9 cellular contexts compared by ENCODE assay signal in genomic region chr17:44352922-44353655, GRCh38. TPM values are rescaled to one million over a fixed set of nuclear protein-coding genes. Genes with fewer than 3 reads are reported as not detected.
DNase-seq lines count a peak whose midpoint lies in the region; ATAC-seq and TF ChIP-seq lines count a peak whose summit lies in the region.
"Had no signal": no experiment of that assay in that cellular context is flagged by ENCODE, and none has a peak within 500 bp of the region (broad histone marks: within the 10 kb centered on the region; RNA-seq: fewer than 3 reads in every experiment).

No MANE protein-coding gene starts in this region.

- H3K4me3 ChIP-seq in DOHH2 (ENCODE audit: low read length) (no peak overlapping the region), RWPE2 (ENCODE audit: severe bottlenecking) (peak overlapping the region; percentile 53), left ventricle myocardium inferior (peak overlapping the region; percentile 62), skeletal muscle cell (ENCODE audit: low read depth, low read length) (peak overlapping the region; percentile 7), SK-N-SH (ENCODE audit: low read depth in 2 of 2, low read length in 1 of 2) (no peak overlapping the region)

- H3K36me3 ChIP-seq in DOHH2 (ENCODE audit: control insufficient read depth, low read length) (peaks cover 50% of the 10 kb centered on the region), RWPE2 (ENCODE audit: low read depth) (peaks cover 24% of the 10 kb centered on the region; the same call in 1 of the 2 replicates), left ventricle myocardium inferior (peaks cover 38% of the 10 kb centered on the region), SK-N-SH (replicated peaks in 1 of 2; ENCODE audit: control insufficient read depth in 1 of 2, insufficient read depth in 2 of 2, low read length in 1 of 2) (peaks cover 0 to 35% of the 10 kb centered on the region in 2 experiments)

- H3K4me2 ChIP-seq in DOHH2 (ENCODE audit: low read length) = peak overlapping the region; percentile 12; the same call in 1 of the 2 replicates
- H3K4me2 ChIP-seq in SK-N-SH = no peak overlapping the region

- no peak for TF ChIP-seq RAD21 in SK-N-SH (IDR thresholded peaks at IDR 0.05; ENCODE audit: low read length)

- H3K27ac ChIP-seq in DOHH2 (ENCODE audit: low read depth, low read length) (no peak overlapping the region), RWPE2 (ENCODE audit: poor library complexity, severe bottlenecking) (no peak overlapping the region), left ventricle myocardium inferior (replicated peaks) (no peak overlapping the region), SK-N-SH (ENCODE audit: low read depth in 2 of 2, low read length in 1 of 2) (no peak overlapping the region)

- 81% methylated on average over 15 of the region's 19 CpGs for WGBS in SK-N-SH (ENCODE audit: low lambda C conversion rate)

- H3K4me1 ChIP-seq in DOHH2 (ENCODE audit: control insufficient read depth, low read length) = peaks cover 22% of the 10 kb centered on the region
- H3K4me1 ChIP-seq in RWPE2 (ENCODE audit: insufficient read depth, poor library complexity, severe bottlenecking) = peaks cover 9% of the 10 kb centered on the region
- H3K4me1 ChIP-seq in left ventricle myocardium inferior = no peaks in the 10 kb centered on the region
- H3K4me1 ChIP-seq in SK-N-SH (ENCODE audit: control insufficient read depth in 1 of 2, insufficient read depth in 2 of 2, low read depth in 1 of 2, low read length in 1 of 2) = no peaks in the 10 kb centered on the region; a peak in 1 of 4 replicates

- H3K79me2 ChIP-seq in DOHH2 (ENCODE audit: control insufficient read depth, low read length) (peaks cover 8% of the 10 kb centered on the region), SK-N-SH (ENCODE audit: insufficient read depth) (no peaks in the 10 kb centered on the region)

- no peak for ATAC-seq in RWPE2 (ENCODE audit: low read depth)

- intact Hi-C loops in left ventricle myocardium inferior (cut with micrococcal nuclease) = no loop called here

- POLR2A ChIA-PET in SK-N-SH (lab: Yijun Ruan, JAX) = interaction anchor here (2.1 kb wide), 1 partner anchor 9 kb away, joined by 11 read pairs; the partner anchor contains the start of gene FAM171A2

- H4K20me1 ChIP-seq in DOHH2 (ENCODE audit: control insufficient read depth, insufficient read depth, low read depth, low read length) (no peaks in the 10 kb centered on the region), SK-N-SH (ENCODE audit: insufficient read depth) (peaks cover 7% of the 10 kb centered on the region; the same call in 1 of the 2 replicates)

- TF ChIP-seq CTCF in DOHH2 (IDR thresholded peaks at IDR 0.05; ENCODE audit: low read depth, low read length, poor library complexity, severe bottlenecking) (no peak), RWPE2 (IDR thresholded peaks at IDR 0.05; ENCODE audit: poor library complexity, severe bottlenecking) (no peak), left ventricle myocardium inferior (IDR thresholded peaks at IDR 0.05; ENCODE audit: borderline replicate concordance) (no peak), SK-N-SH (IDR thresholded peaks at IDR 0.05) (no peak)

- H2AFZ ChIP-seq in SK-N-SH (ENCODE audit: low read depth) = no peak overlapping the region

- DNase-seq in RWPE2 (ENCODE audit: low spot score) (no peak), left ventricle myocardium inferior (no peak), skeletal muscle cell (ENCODE audit: low read depth) (no peak), HuH-7 (ENCODE audit: low spot score) (no peak), midbrain (lab: John Stamatoyannopoulos, UW) (no peak), SK-N-SH (no peak)
- DNase-seq: activated effector memory CD4-positive, alpha-beta T cell treated with Interleukin-2 at 50 U/mL for 16 hours; NCI-H2029 treated with DMSO at 0.1 percent for 48 hours had no signal

- H3K27me3 ChIP-seq in DOHH2 (ENCODE audit: control insufficient read depth, low read length) (peaks cover 14% of the 10 kb centered on the region; the same call in 1 of the 2 replicates), RWPE2 (ENCODE audit: insufficient read depth, poor library complexity, severe bottlenecking) (no peaks in the 10 kb centered on the region), left ventricle myocardium inferior (ENCODE audit: low read depth) (no peaks in the 10 kb centered on the region), SK-N-SH (ENCODE audit: insufficient read depth) (no peaks in the 10 kb centered on the region)

- H3K9me3 ChIP-seq in DOHH2 (ENCODE audit: control insufficient read depth, insufficient read depth, low read length) = no peaks in the 10 kb centered on the region
- H3K9me3 ChIP-seq in RWPE2 (ENCODE audit: severe bottlenecking) = no peaks in the 10 kb centered on the region
- no peaks in the 10 kb centered on the region for H3K9me3 ChIP-seq in left ventricle myocardium inferior (replicated peaks)
- H3K9me3 ChIP-seq in SK-N-SH = no peaks in the 10 kb centered on the region

- peaks cover 4% of the 10 kb centered on the region for H3F3A ChIP-seq in DOHH2 (ENCODE audit: control insufficient read depth, insufficient read depth)
- H3F3A ChIP-seq in SK-N-SH (replicated peaks; ENCODE audit: insufficient read depth) = no peaks in the 10 kb centered on the region

- no peaks in the 10 kb centered on the region for H3K9me2 ChIP-seq in DOHH2 (replicated peaks; ENCODE audit: control insufficient read depth, low read length)
- H3K9me2 ChIP-seq in SK-N-SH = no peaks in the 10 kb centered on the region

- CTCF ChIA-PET in SK-N-SH (lab: Yijun Ruan, JAX) = interaction anchor here (2.6 to 3.4 kb wide), 2 partner anchors 10 to 136 kb away, joined by 12 to 20 read pairs; partner anchors contain the start of gene FAM171A2

- no peak overlapping the region for H3K9ac ChIP-seq in SK-N-SH

- TF ChIP-seq EP300 in SK-N-SH (IDR thresholded peaks at IDR 0.05; ENCODE audit: borderline replicate concordance in 1 of 2, low read depth in 1 of 2, low read length in 1 of 2) = no peak

TF ChIP-seq in SK-N-SH, 30 proteins besides CTCF, POLR2A, EP300 and RAD21:
- TF ChIP-seq RCOR1 (IDR thresholded peaks at IDR 0.05; ENCODE audit: low read length) = no peak
- no peak for TF ChIP-seq POLR2AphosphoS5 (IDR thresholded peaks at IDR 0.05; ENCODE audit: low read depth, low read length)
- TF ChIP-seq FOSL2 (IDR thresholded peaks at IDR 0.05; ENCODE audit: borderline replicate concordance, low read depth) = no peak
- no peak for TF ChIP-seq FOXJ3 (CRISPR knock-in tag; IDR thresholded peaks at IDR 0.05)

RNA-seq across cellular contexts. Expression of gene GRN, which starts 8.0 kb away (rescaled TPM):
- 160 TPM for total RNA-seq in left ventricle myocardium inferior
- polyA plus RNA-seq in SK-N-SH (2012; rRNA removed) = 360 and 442 TPM in 2 replicates
- polyA plus RNA-seq in SK-N-SH (2012; cell fraction: cytosol; rRNA removed) = 126 and 213 TPM in 2 replicates
- 427 and 781 TPM in 2 replicates for polyA plus RNA-seq in SK-N-SH (2012; cell fraction: nucleus; rRNA removed)

RNA-seq across cellular contexts. Expression of gene FAM171A2, which starts 10.6 kb away (rescaled TPM):
- total RNA-seq in left ventricle myocardium inferior = 0.55 TPM
- polyA plus RNA-seq in SK-N-SH (2012; rRNA removed) = 4.8 and 4.9 TPM in 2 replicates
- polyA plus RNA-seq in SK-N-SH (2012; cell fraction: cytosol; rRNA removed) = 1.8 and 3.6 TPM in 2 replicates
- polyA plus RNA-seq in SK-N-SH (2012; cell fraction: nucleus; rRNA removed) = 4.0 and 4.5 TPM in 2 replicates

RNA-seq across cellular contexts. Expression of gene SLC25A39, which starts 28.5 kb away (rescaled TPM):
- total RNA-seq in left ventricle myocardium inferior = 46.7 TPM
- polyA plus RNA-seq in SK-N-SH (2012; rRNA removed) = 106 and 131 TPM in 2 replicates
- 58.4 and 82.3 TPM in 2 replicates for polyA plus RNA-seq in SK-N-SH (2012; cell fraction: cytosol; rRNA removed)
- 260 and 343 TPM in 2 replicates for polyA plus RNA-seq in SK-N-SH (2012; cell fraction: nucleus; rRNA removed)

RNA-seq across cellular contexts. Expression of gene ITGA2B, which starts 36.4 kb away (rescaled TPM):
- 0.91 TPM for total RNA-seq in left ventricle myocardium inferior
- polyA plus RNA-seq in SK-N-SH (2012; rRNA removed) = 1.3 and 1.9 TPM in 2 replicates
- polyA plus RNA-seq in SK-N-SH (2012; cell fraction: cytosol; rRNA removed) = 0.21 and 0.35 TPM in 2 replicates
- 7.6 and 8.4 TPM in 2 replicates for polyA plus RNA-seq in SK-N-SH (2012; cell fraction: nucleus; rRNA removed)

RNA-seq across cellular contexts. Expression of gene RUNDC3A, which starts 44.7 kb away (rescaled TPM):
- 0.41 TPM for total RNA-seq in left ventricle myocardium inferior
- polyA plus RNA-seq in SK-N-SH (2012; rRNA removed) = 8.9 and 11.0 TPM in 2 replicates
- 5.8 and 7.9 TPM in 2 replicates for polyA plus RNA-seq in SK-N-SH (2012; cell fraction: cytosol; rRNA removed)
- 21.4 and 28.5 TPM in 2 replicates for polyA plus RNA-seq in SK-N-SH (2012; cell fraction: nucleus; rRNA removed)

Comparison
In these comparisons a context has a peak if more than half of its experiments do, and no peak if none do; other contexts are left out.
1. H3K4me3 ChIP-seq: peak in RWPE2 (single experiment), left ventricle myocardium inferior (single experiment) and skeletal muscle cell (single experiment); none in DOHH2 (single experiment) and SK-N-SH (0 of 2).